ENCODE assay signal across 1 cellular context in the genomic region with DNA sequence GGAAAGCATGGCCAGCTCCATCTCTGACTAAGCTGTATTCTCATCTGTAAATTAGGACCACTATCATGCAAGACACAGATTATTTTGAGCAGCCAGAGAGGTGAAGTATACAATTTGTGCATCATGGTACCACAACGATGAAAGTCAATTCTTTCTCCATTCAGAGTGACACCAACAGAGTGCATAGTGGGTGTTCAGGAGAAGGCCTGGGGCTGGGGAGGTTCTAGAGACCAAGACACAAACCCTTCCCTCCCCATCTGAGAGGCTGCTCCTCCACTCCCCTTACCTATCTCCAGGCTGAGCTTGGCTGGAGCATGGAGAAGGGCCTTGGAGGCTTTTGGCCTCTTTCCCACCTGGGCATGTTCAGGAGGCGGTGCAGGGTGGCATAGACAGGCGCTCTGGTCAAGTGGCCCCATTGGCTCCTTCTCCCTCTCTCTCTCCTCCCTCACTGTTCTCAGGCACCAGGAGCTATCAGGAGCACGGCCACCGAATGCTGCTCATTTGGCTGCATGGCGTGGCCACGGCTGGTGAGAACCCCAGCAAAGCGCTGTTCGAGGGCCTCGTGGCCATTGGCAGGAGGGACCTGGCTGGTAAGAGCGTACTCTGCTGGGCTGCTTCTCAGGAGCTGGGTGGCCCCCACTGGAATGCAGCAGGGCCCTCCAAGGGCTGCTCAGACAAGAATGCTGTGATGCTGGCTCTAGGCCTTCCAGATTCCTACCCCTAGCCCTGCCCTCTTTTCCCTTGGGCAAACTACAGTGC.
TF ChIP-seq lines count a peak whose summit lies in the region.

No MANE protein-coding gene starts in this region.

TF ChIP-seq in IMR-90, 13 proteins besides CTCF, POLR2A, EP300 and RAD21:
- TF ChIP-seq RCOR1 (IDR thresholded peaks at IDR 0.05; ENCODE audit: insufficient replicate concordance, low read length), result no peak
- no peak for TF ChIP-seq MAZ (IDR thresholded peaks at IDR 0.05; ENCODE audit: borderline replicate concordance, low read depth, low read length)
- no peak for TF ChIP-seq BHLHE40 (IDR thresholded peaks at IDR 0.05; ENCODE audit: low read depth, low read length)
